8 cellular contexts compared by ENCODE assay signal in the genomic region with DNA sequence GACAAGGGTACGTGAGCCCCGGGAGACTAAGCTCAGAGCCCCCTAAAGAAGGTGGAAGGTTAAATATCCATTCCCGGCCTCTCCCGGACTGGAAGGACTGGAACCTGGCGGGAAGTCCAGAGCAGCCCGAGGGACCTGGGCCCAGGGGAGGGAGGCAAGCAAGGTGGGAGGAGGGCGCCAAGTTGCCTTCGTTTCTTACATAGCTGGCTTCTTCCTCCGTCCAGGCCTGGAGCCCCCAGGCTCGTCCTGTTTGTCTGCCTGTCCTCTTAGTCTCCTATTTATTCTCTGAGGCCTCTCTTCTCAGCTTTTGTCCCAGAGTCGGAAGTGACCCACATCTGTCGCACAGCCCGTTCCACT. TPM values are rescaled to one million over a fixed set of nuclear protein-coding genes. Genes with fewer than 3 reads are reported as not detected.
DNase-seq lines count a peak whose midpoint lies in the region; ATAC-seq and TF ChIP-seq lines count a peak whose summit lies in the region.

No MANE protein-coding gene starts in this region.

- H3K9ac ChIP-seq in iPS-20b (ENCODE audit: low read depth, low read length) (peak overlapping the region; percentile 94), stomach smooth muscle (ENCODE audit: low read length in 2 of 2) (peak overlapping the region; percentile 68 to 80)

- no peak for ATAC-seq in activated naive CD4-positive, alpha-beta T cell treated with anti-CD3 and anti-CD28 coated beads, Interleukin-2, amount 50 U/mL, for 72 hours

- H3K9me3 ChIP-seq in iPS-20b (ENCODE audit: insufficient read depth, low read depth, low read length) (no peaks in the 10 kb centered on the region), stomach smooth muscle (ENCODE audit: control insufficient read depth in 2 of 2, low read length in 2 of 2) (no peaks in the 10 kb centered on the region)

- H3K36me3 ChIP-seq in iPS-20b (ENCODE audit: insufficient read depth, low read depth, low read length) (peaks cover 29% of the 10 kb centered on the region), stomach smooth muscle (ENCODE audit: control insufficient read depth in 2 of 2, insufficient read depth in 2 of 2, low read length in 2 of 2) (peaks cover 0 to 2% of the 10 kb centered on the region in 2 donors)

- peaks cover 26% of the 10 kb centered on the region for H3K4me1 Mint-ChIP-seq in HFFc6 (ENCODE audit: low read depth)

- H3K4me1 ChIP-seq in iPS-20b (ENCODE audit: insufficient read depth, low read length) (peaks cover 8% of the 10 kb centered on the region; the same call in 1 of the 2 replicates), stomach smooth muscle (ENCODE audit: control insufficient read depth, insufficient read depth, low read length) (peaks cover 19% of the 10 kb centered on the region)

- peak overlapping the region; percentile 99 for H3K4me3 Mint-ChIP-seq in HFFc6

- POLR2A ChIA-PET in AG04449 (lab: Yijun Ruan, JAX) = interaction anchor here (0.9 to 3.6 kb wide), 10 partner anchors 8 to 66 kb away, joined by 3 to 44 read pairs (median 10); a partner anchor contains a TSS

- H3K27ac ChIP-seq in iPS-20b (ENCODE audit: low read length) = peak overlapping the region; percentile 22
- peak overlapping the region; percentile 58 for H3K27ac ChIP-seq in stomach smooth muscle (ENCODE audit: low read length)

- H3K9me3 Mint-ChIP-seq in HFFc6 = no peaks in the 10 kb centered on the region
- H3K9me3 Mint-ChIP-seq in activated naive CD4-positive, alpha-beta T cell treated with anti-CD3 and anti-CD28 coated beads, Interleukin-2, amount 50 U/mL, for 72 hours = no peaks in the 10 kb centered on the region

- DNase-seq in AG04449 (ENCODE audit: low read depth, low spot score) = no peak
- DNase-seq in HFFc6 = no peak
- DNase-seq in activated naive CD4-positive, alpha-beta T cell treated with anti-CD3 and anti-CD28 coated beads, Interleukin-2, amount 50 U/mL, for 72 hours (ENCODE audit: low spot score in 2 of 2) = no peak
- DNase-seq in hepatic stellate cell (ENCODE audit: low spot score) = no peak
- DNase-seq in AG20443 (ENCODE audit: low spot score) = no peak
- DNase-seq in NCI-H446 treated with DMSO at 0.1 percent for 48 hours (lab: John Stamatoyannopoulos, UW) = no peak

- CTCF ChIA-PET in AG04449 (lab: Yijun Ruan, JAX) = interaction anchor here (0.9 to 12.8 kb wide), 10 partner anchors 13 to 213 kb away, joined by 3 to 536 read pairs (median 4); a partner anchor contains a TSS

- H3K27me3 ChIP-seq in iPS-20b (ENCODE audit: insufficient read depth, low read length) (peaks cover 8% of the 10 kb centered on the region), stomach smooth muscle (ENCODE audit: control insufficient read depth in 1 of 2, insufficient read depth in 2 of 2, low read length in 2 of 2) (no peaks in the 10 kb centered on the region)

- no peaks in the 10 kb centered on the region; the same call in none of the 2 replicates for H3K27me3 Mint-ChIP-seq in HFFc6 (ENCODE audit: insufficient read depth)

- H3K27ac Mint-ChIP-seq in HFFc6 = peak overlapping the region; percentile 86
- peak overlapping the region; percentile 95 to 100 for H3K27ac Mint-ChIP-seq in activated naive CD4-positive, alpha-beta T cell treated with anti-CD3 and anti-CD28 coated beads, Interleukin-2, amount 50 U/mL, for 72 hours

- no peak for TF ChIP-seq CTCF in AG04449 (IDR thresholded peaks at IDR 0.05; ENCODE audit: insufficient read depth, low read length, missing control alignments)
- no peak for TF ChIP-seq CTCF in HFFc6 (IDR thresholded peaks at IDR 0.05)

- peaks cover 4% of the 10 kb centered on the region; the same call in 1 of the 2 replicates for H3K36me3 Mint-ChIP-seq in HFFc6 (ENCODE audit: low read depth)
- peaks cover 21 to 25% of the 10 kb centered on the region in 2 donors for H3K36me3 Mint-ChIP-seq in activated naive CD4-positive, alpha-beta T cell treated with anti-CD3 and anti-CD28 coated beads, Interleukin-2, amount 50 U/mL, for 72 hours

- peak overlapping the region; percentile 87 for H3K4me3 ChIP-seq in AG04449 (ENCODE audit: low read depth, low read length)
- H3K4me3 ChIP-seq in iPS-20b (ENCODE audit: low read length) = peak overlapping the region; percentile 90
- peak overlapping the region; percentile 82 to 84 for H3K4me3 ChIP-seq in stomach smooth muscle (ENCODE audit: low read length in 2 of 2)

RNA-seq across cellular contexts. Expression of a gene that starts 0.7 kb away (rescaled TPM):
- 10 to 100 TPM; 19.9 to 27.6 (median 24.0) TPM for total RNA-seq in HFFc6 (2021; fragmentation: NEBNext Ultra II Directional; extraction: Animal tissue kit (Norgen Biotek cat#: 25700))
- 10 to 100 TPM; 40.9 to 89.2 TPM for total RNA-seq in activated naive CD4-positive, alpha-beta T cell treated with anti-CD3 and anti-CD28 coated beads, Interleukin-2, amount 50 U/mL, for 72 hours

RNA-seq across cellular contexts. Expression of a gene that starts 19.8 kb away (rescaled TPM):
- total RNA-seq in HFFc6 (2021; fragmentation: NEBNext Ultra II Directional; extraction: Animal tissue kit (Norgen Biotek cat#: 25700)) = 10 to 100 TPM; 28.1 to 36.3 (median 32.1) TPM
- total RNA-seq in activated naive CD4-positive, alpha-beta T cell treated with anti-CD3 and anti-CD28 coated beads, Interleukin-2, amount 50 U/mL, for 72 hours = 100 to 1,000 TPM in 1 of 2 donors, 10 to 100 TPM in 1; 66.7 to 146 TPM

RNA-seq across cellular contexts. Expression of a gene that starts 19.9 kb away (rescaled TPM):
- under 1 TPM; 0.26 to 0.85 (median 0.49) TPM for total RNA-seq in HFFc6 (2021; fragmentation: NEBNext Ultra II Directional; extraction: Animal tissue kit (Norgen Biotek cat#: 25700))
- 1 to 10 TPM; 2.9 to 4.8 TPM for total RNA-seq in activated naive CD4-positive, alpha-beta T cell treated with anti-CD3 and anti-CD28 coated beads, Interleukin-2, amount 50 U/mL, for 72 hours

RNA-seq across cellular contexts. Expression of a gene that starts 23.5 kb away (rescaled TPM):
- total RNA-seq in HFFc6 (2021; fragmentation: NEBNext Ultra II Directional; extraction: Animal tissue kit (Norgen Biotek cat#: 25700)) = not detected
- total RNA-seq in activated naive CD4-positive, alpha-beta T cell treated with anti-CD3 and anti-CD28 coated beads, Interleukin-2, amount 50 U/mL, for 72 hours = under 1 TPM in 1 of 2 donors, not detected in 1; 0.14 TPM

RNA-seq across cellular contexts. Expression of a gene that starts 35.6 kb away (rescaled TPM):
- total RNA-seq in HFFc6 (2021; fragmentation: NEBNext Ultra II Directional; extraction: Animal tissue kit (Norgen Biotek cat#: 25700)) = not detected
- total RNA-seq in activated naive CD4-positive, alpha-beta T cell treated with anti-CD3 and anti-CD28 coated beads, Interleukin-2, amount 50 U/mL, for 72 hours = 1 to 10 TPM in 1 of 2 donors, under 1 TPM in 1; 0.49 to 2.2 TPM
